ENCODE assay signal across 26 cellular contexts in genomic region chr1:17684810-17685209, GRCh38.
DNase-seq lines count a peak whose midpoint lies in the region; ATAC-seq, FAIRE-seq and TF ChIP-seq lines count a peak whose summit lies in the region.
"Had no signal": no experiment of that assay in that cellular context is flagged by ENCODE, and none has a peak within 500 bp of the region (broad histone marks: within the 10 kb centered on the region; RNA-seq: fewer than 3 reads in every experiment).

No MANE protein-coding gene starts in this region.

- no peak for TF ChIP-seq RAD21 in H1 (IDR thresholded peaks at IDR 0.05 in 1 of 2, conservative IDR thresholded peaks at IDR 0.05 in 1 of 2; ENCODE audit: low read depth in 2 of 2, low read length in 2 of 2)

- H2BK120ac ChIP-seq in H1 (replicated peaks; ENCODE audit: low read depth, low read length): no peak overlapping the region

- H3F3A ChIP-seq in GM23338 (replicated peaks; ENCODE audit: low read depth): no peaks in the 10 kb centered on the region

- no peak for FAIRE-seq in H1 (lab: Jason Lieb, UNC)
- FAIRE-seq: GM12891 had no signal

- WGBS in H1 (ENCODE audit: extremely low coverage in 1 of 2, insufficient coverage in 1 of 2, insufficient read length in 1 of 2, insufficient replicate concordance in 2 of 2, low coverage in 1 of 2, low lambda C conversion rate in 2 of 2, missing lambda C conversion rate in 1 of 2), 2 experiments: 84% methylated on average over 7 of the region's 8 CpGs; no CpG with 5 or more reads in 1 of the 2 experiments

- DNase-seq in GM23338 (ENCODE audit: low spot score) (no peak), WTC11 (ENCODE audit: low spot score) (no peak), H1 (ENCODE audit: low read depth in 1 of 2, low spot score in 2 of 2) (no peak), neural crest cell (ENCODE audit: low read depth, low spot score) (no peak), 8988T (no peak), hippocampal formation (lab: John Stamatoyannopoulos, UW) (no peak), NCI-H1417 (lab: John Stamatoyannopoulos, UW) (no peak)
- no peak for DNase-seq in stimulated activated CD4-positive, alpha-beta T cell treated with anti-CD3 and anti-CD28 coated beads, Interleukin-1b, Interleukin-23, amount 100 ng/mL, for 48 hours
- DNase-seq: BE2C; CD4-positive, alpha-beta T cell; COR-L47; DMS79; GM23248; Karpas-422; NCI-H1048; NCI-H1436; NCI-H1930; NCI-H226; NCI-H524; NCI-H774; NK-92 treated with Interleukin-12 subunit alpha and Interleukin-12 subunit beta, amount 100 ng/mL, for 24 hours; SIG-M5; SK-N-SH had no signal

- H3K56ac ChIP-seq in H1 (replicated peaks; ENCODE audit: insufficient read length, low read depth, low read length): no peak overlapping the region

- H3K27me3 Mint-ChIP-seq in GM23338 (ENCODE audit: insufficient read depth, low read depth, poor library complexity): peaks cover 2% of the 10 kb centered on the region
- H3K27me3 Mint-ChIP-seq in WTC11 (ENCODE audit: low read depth): no peaks in the 10 kb centered on the region
- no peaks in the 10 kb centered on the region for H3K27me3 Mint-ChIP-seq in neural crest cell (ENCODE audit: low read depth)

- peak overlapping the region; percentile 51; the same call in 1 of the 2 replicates for H4K8ac ChIP-seq in H1 (ENCODE audit: extremely low read depth, insufficient read depth, low read length)

- CTCF ChIA-PET in WTC11 (lab: Charles Lee) (interaction anchor here (1.0 to 4.3 kb wide), 7 partner anchors 11 to 190 kb away, joined by 3 to 27 read pairs (median 6); no protein-coding TSS in a partner anchor), H1 (lab: Charles Lee; ENCODE audit: partially characterized antibody) (interaction anchor here (0.7 to 8.3 kb wide), 10 partner anchors 10 to 190 kb away, joined by 3 to 52 read pairs (median 8); no protein-coding TSS in a partner anchor)

- H2AFZ ChIP-seq in GM23338 (no peak overlapping the region), H1 (ENCODE audit: low read length) (no peak overlapping the region)
- H2AFZ ChIP-seq: GM23248 had no signal

- H3K36me3 ChIP-seq in GM23338 (ENCODE audit: insufficient read depth) (no peaks in the 10 kb centered on the region), H1 (ENCODE audit: control insufficient read depth in 2 of 4, insufficient read depth in 4 of 4, low read length in 3 of 4) (peaks cover 0 to 14% (median 5%) of the 10 kb centered on the region in 4 experiments; a peak in 1 of 8 replicates)
- H3K36me3 ChIP-seq: BE2C had no signal

- TF ChIP-seq CTCF in GM23338 (conservative IDR thresholded peaks at IDR 0.05; ENCODE audit: low read depth in 2 of 2) (no peak), WTC11 (IDR thresholded peaks at IDR 0.05) (no peak), H1 (IDR thresholded peaks at IDR 0.05; ENCODE audit: control extremely low read depth in 1 of 3, insufficient read depth in 1 of 3, low read depth in 1 of 3, low read length in 3 of 3) (no peak), neural crest cell (conservative IDR thresholded peaks at IDR 0.05) (no peak)

- H3K4me3 Mint-ChIP-seq in GM23338 (no peak overlapping the region), WTC11 (no peak overlapping the region), neural crest cell (no peak overlapping the region)
- H3K4me3 Mint-ChIP-seq: CD4-positive, alpha-beta T cell had no signal

- H3K9me3 Mint-ChIP-seq in GM23338 (no peaks in the 10 kb centered on the region; the same call in 1 of the 3 replicates), WTC11 (no peaks in the 10 kb centered on the region), neural crest cell (no peaks in the 10 kb centered on the region)
- H3K9me3 Mint-ChIP-seq: CD4-positive, alpha-beta T cell had no signal

- no peak overlapping the region for H3K4ac ChIP-seq in H1 (replicated peaks; ENCODE audit: insufficient read length, low read depth, low read length)

- no peak overlapping the region for H3K14ac ChIP-seq in H1 (ENCODE audit: insufficient read length)

- H3K9ac ChIP-seq in H1 (replicated peaks in 1 of 4; ENCODE audit: extremely low read depth in 1 of 4, low read depth in 3 of 4, low read length in 3 of 4): no peak overlapping the region; a peak in 1 of 7 replicates
- H3K9ac ChIP-seq: GM23248, SK-N-SH had no signal

- H2AK5ac ChIP-seq in H1 (ENCODE audit: low read depth, low read length): no peak overlapping the region

- H3K23ac ChIP-seq in H1 (ENCODE audit: insufficient read length): no peak overlapping the region

- H3K27me3 ChIP-seq in GM23338 (ENCODE audit: insufficient read depth) (no peaks in the 10 kb centered on the region), H1 (replicated peaks in 1 of 4; ENCODE audit: control insufficient read depth in 3 of 4, extremely low read depth in 1 of 4, insufficient read depth in 3 of 4, low read length in 3 of 4) (no peaks in the 10 kb centered on the region)
- H3K27me3 ChIP-seq: BE2C had no signal

- H2BK12ac ChIP-seq in H1 (ENCODE audit: low read depth, low read length): no peak overlapping the region

- H3K9me2 ChIP-seq in GM23338 (ENCODE audit: insufficient read depth): no peaks in the 10 kb centered on the region
- H3K9me2 ChIP-seq: SK-N-SH had no signal

- POLR2A ChIA-PET in WTC11 (lab: Charles Lee) (interaction anchor here (0.6 kb wide), 1 partner anchor 278 kb away, joined by 3 read pairs; no protein-coding TSS in a partner anchor), H1 (lab: Charles Lee; ENCODE audit: partially characterized antibody) (interaction anchor here (0.6 to 1.1 kb wide), 2 partner anchors 9 to 244 kb away, joined by 3 to 4 read pairs; no protein-coding TSS in a partner anchor)

- no peaks in the 10 kb centered on the region for H3K23me2 ChIP-seq in H1 (ENCODE audit: low read depth, low read length)

- no peak overlapping the region; the same call in 1 of the 2 replicates for H3K27ac Mint-ChIP-seq in GM23338
- H3K27ac Mint-ChIP-seq in WTC11: no peak overlapping the region
- H3K27ac Mint-ChIP-seq in neural crest cell (ENCODE audit: unreplicated experiment): peak overlapping the region; percentile 19
- H3K27ac Mint-ChIP-seq: CD4-positive, alpha-beta T cell had no signal

- H3K18ac ChIP-seq in H1 (ENCODE audit: extremely low read depth, low read length): no peak overlapping the region; the same call in 1 of the 2 replicates

- no peak for TF ChIP-seq EP300 in H1 (IDR thresholded peaks at IDR 0.05; ENCODE audit: borderline replicate concordance in 1 of 2, low read depth in 2 of 2, low read length in 2 of 2)

- H3K36me3 Mint-ChIP-seq in GM23338 (ENCODE audit: low read depth) (peaks cover 37% of the 10 kb centered on the region), WTC11 (peaks cover 22% of the 10 kb centered on the region), neural crest cell (ENCODE audit: low read depth) (peaks cover 2% of the 10 kb centered on the region)

- no peak overlapping the region for H2BK20ac ChIP-seq in H1 (ENCODE audit: low read length)

- no peak for TF ChIP-seq POLR2A in H1 (IDR thresholded peaks at IDR 0.05; ENCODE audit: control extremely low read depth in 1 of 2, low read depth in 2 of 2, low read length in 2 of 2)

- H3K4me1 ChIP-seq in GM23338 (ENCODE audit: insufficient read depth) (no peaks in the 10 kb centered on the region), H1 (replicated peaks in 1 of 4; ENCODE audit: control insufficient read depth in 3 of 4, insufficient read depth in 4 of 4, low read length in 3 of 4) (peaks cover 0 to 8% (median 5%) of the 10 kb centered on the region in 4 experiments; a peak in 5 of 7 replicates)

- H3K4me2 ChIP-seq in GM23338 (no peak overlapping the region), H1 (ENCODE audit: insufficient read depth in 1 of 2, low read depth in 2 of 2, low read length in 2 of 2) (no peak overlapping the region)
- H3K4me2 ChIP-seq: SK-N-SH had no signal

- ATAC-seq in GM23338 (peak; percentile 69), WTC11 (peak; percentile 75)
- ATAC-seq: HCT116, Panc1 had no signal

- no peak overlapping the region for H3K4me3 ChIP-seq in GM23338
- H3K4me3 ChIP-seq in H1 (ENCODE audit: extremely low read depth in 1 of 4, insufficient read depth in 2 of 4, low read depth in 3 of 4, low read length in 4 of 4): no peak overlapping the region
- H3K4me3 ChIP-seq: GM23248 had no signal

- H3K27ac ChIP-seq in GM23338 (ENCODE audit: low read depth) (no peak overlapping the region), H1 (ENCODE audit: low read depth, low read length) (no peak overlapping the region)
- H3K27ac ChIP-seq: GM23248 had no signal

- H3K79me2 ChIP-seq in GM23338 (replicated peaks; ENCODE audit: insufficient read depth) (no peaks in the 10 kb centered on the region), H1 (ENCODE audit: control insufficient read depth in 1 of 2, insufficient read depth in 2 of 2, low read length in 2 of 2) (no peaks in the 10 kb centered on the region)

- H2BK5ac ChIP-seq in H1 (ENCODE audit: low read depth, low read length): no peak overlapping the region; the same call in 1 of the 2 replicates

- no peak overlapping the region for H4K91ac ChIP-seq in H1 (replicated peaks; ENCODE audit: insufficient read length, low read length)

- no peak overlapping the region for H2BK15ac ChIP-seq in H1 (ENCODE audit: low read length)

- H3K9me3 ChIP-seq in H1 (ENCODE audit: insufficient read depth in 2 of 2, low read depth in 1 of 2, low read length in 1 of 2): no peaks in the 10 kb centered on the region
- H3K9me3 ChIP-seq: BE2C, SK-N-SH had no signal

- H3K4me1 Mint-ChIP-seq in GM23338 (peaks cover 23% of the 10 kb centered on the region), WTC11 (peaks cover 13% of the 10 kb centered on the region), neural crest cell (peaks cover 16% of the 10 kb centered on the region)

- H3K79me1 ChIP-seq in H1 (ENCODE audit: low read depth, low read length): no peaks in the 10 kb centered on the region

- H4K20me1 ChIP-seq in GM23338 (replicated peaks; ENCODE audit: insufficient read depth) (peaks cover 5% of the 10 kb centered on the region; the same call in 1 of the 2 replicates), H1 (replicated peaks in 1 of 2; ENCODE audit: control insufficient read depth in 1 of 2, insufficient read depth in 2 of 2, low read length in 2 of 2) (peaks cover 6 to 8% of the 10 kb centered on the region in 2 experiments)

- no peak overlapping the region for H4K5ac ChIP-seq in H1 (ENCODE audit: insufficient read length, low read depth, low read length)

TF ChIP-seq in H1, 55 proteins besides CTCF, POLR2A, EP300 and RAD21 (continues in another document):
- TF ChIP-seq EZH2 (IDR thresholded peaks at IDR 0.05; ENCODE audit: low read depth, low read length, severe bottlenecking) (no peak), CREB1 (IDR thresholded peaks at IDR 0.05) (no peak), TEAD4 (IDR thresholded peaks at IDR 0.05; ENCODE audit: low read depth, low read length) (no peak), PHF8 (conservative IDR thresholded peaks at IDR 0.05; ENCODE audit: low read depth, low read length) (no peak), SUZ12 (IDR thresholded peaks at IDR 0.05; ENCODE audit: low read length) (no peak), SP4 (IDR thresholded peaks at IDR 0.05; ENCODE audit: low read length) (no peak), E2F6 (IDR thresholded peaks at IDR 0.05) (no peak)
